ENCODE assay signal across 17 cellular contexts in genomic region chr20:38255389-38255788, GRCh38. TPM values are rescaled to one million over a fixed set of nuclear protein-coding genes. Genes with fewer than 3 reads are reported as not detected.
DNase-seq lines count a peak whose midpoint lies in the region; ATAC-seq, FAIRE-seq and TF ChIP-seq lines count a peak whose summit lies in the region.
"Had no signal": no experiment of that assay in that cellular context is flagged by ENCODE, and none has a peak within 500 bp of the region (broad histone marks: within the 10 kb centered on the region; RNA-seq: fewer than 3 reads in every experiment).

No MANE protein-coding gene starts in this region.

- H3K9ac ChIP-seq in HepG2 (ENCODE audit: insufficient read depth, low read depth, low read length), result no peak overlapping the region

- intact Hi-C loops in HepG2 (cut with micrococcal nuclease; ENCODE audit: unreplicated experiment), result no loop called here

- WGBS in HepG2 (ENCODE audit: low lambda C conversion rate), result 65% methylated on average over 5 of the region's 5 CpGs

- H3K36me3 ChIP-seq in MG63 (no peaks in the 10 kb centered on the region), muscle layer of duodenum (ENCODE audit: control insufficient read depth in 1 of 2, insufficient read depth in 2 of 2, low read length in 2 of 2) (no peaks in the 10 kb centered on the region), thoracic aorta (no peaks in the 10 kb centered on the region), HepG2 (replicated peaks in 1 of 2; ENCODE audit: control insufficient read depth in 1 of 2, insufficient read depth in 2 of 2, low read length in 2 of 2) (no peaks in the 10 kb centered on the region), SJCRH30 (no peaks in the 10 kb centered on the region)
- H3K36me3 ChIP-seq: BLaER1 treated with 17β-estradiol and CSF1 and Interleukin-3, amounts not matched to agents 10 nM and 100 nM; colonic mucosa had no signal

- in situ Hi-C loops in HepG2 (cut with HindIII; ENCODE audit: extremely low pct_ligation_motif_present, low pct_unique_long_range_greater_than_20kb), result no loop called here

- H3K4me3 ChIP-seq in MG63 (no peak overlapping the region), fibroblast of mammary gland (ENCODE audit: control insufficient read depth, low read depth, low read length) (no peak overlapping the region), muscle layer of duodenum (ENCODE audit: low read depth in 1 of 2, low read length in 2 of 2) (no peak overlapping the region), thoracic aorta (no peak overlapping the region), HepG2 (replicated peaks in 1 of 3; ENCODE audit: insufficient read depth in 1 of 3, low read depth in 2 of 3, low read length in 3 of 3) (no peak overlapping the region), SJCRH30 (no peak overlapping the region)
- H3K4me3 ChIP-seq: BLaER1 treated with 17β-estradiol and CSF1 and Interleukin-3, amounts not matched to agents 10 nM and 100 nM; colonic mucosa had no signal

- peaks cover 7 to 45% of the 10 kb centered on the region in 2 donors for H3K4me1 ChIP-seq in muscle layer of duodenum (ENCODE audit: control insufficient read depth in 1 of 2, insufficient read depth in 2 of 2, low read length in 2 of 2)
- H3K4me1 ChIP-seq in thoracic aorta (ENCODE audit: control insufficient read depth in 1 of 2, low read depth in 2 of 2), result peaks cover 36 to 81% of the 10 kb centered on the region in 2 donors
- H3K4me1 ChIP-seq in HepG2 (ENCODE audit: insufficient read depth, low read length), result peaks cover 18% of the 10 kb centered on the region
- H3K4me1 ChIP-seq in SJCRH30, result peaks cover 6% of the 10 kb centered on the region
- H3K4me1 ChIP-seq: colonic mucosa had no signal

- POLR2A ChIA-PET in HepG2 (lab: Yijun Ruan, JAX), result no interaction called here

- ATAC-seq in thoracic aorta (ENCODE audit: insufficient number of reproducible peaks, low FRiP score, low read depth) (no peak), HepG2 (no peak), HG02885 (IDR thresholded peaks at IDR 0.05; ENCODE audit: poor library complexity, unreplicated experiment) (no peak)

- TF ChIP-seq POLR2A in HepG2 (IDR thresholded peaks at IDR 0.05; ENCODE audit: insufficient read depth in 1 of 2, low read depth in 2 of 2, low read length in 2 of 2), result no peak

- no TSS peak for BruUV-seq in HepG2 (replicated peaks; lab: Mats Ljungman, UMichigan)

- H3K4me2 ChIP-seq in HepG2 (ENCODE audit: low read depth, low read length), result no peak overlapping the region

- no peak for FAIRE-seq in HepG2 (lab: Jason Lieb, UNC)
- FAIRE-seq: GM12891 had no signal

- H3K9me3 ChIP-seq in MG63 (no peaks in the 10 kb centered on the region), muscle layer of duodenum (ENCODE audit: control insufficient read depth in 1 of 2, low read length in 2 of 2) (no peaks in the 10 kb centered on the region), thoracic aorta (no peaks in the 10 kb centered on the region), HepG2 (ENCODE audit: low read length) (no peaks in the 10 kb centered on the region), SJCRH30 (replicated peaks) (no peaks in the 10 kb centered on the region)
- H3K9me3 ChIP-seq: BLaER1 treated with 17β-estradiol and CSF1 and Interleukin-3, amounts not matched to agents 10 nM and 100 nM; colonic mucosa had no signal

- no peaks in the 10 kb centered on the region for H3K79me2 ChIP-seq in HepG2 (ENCODE audit: insufficient read depth, low read length)

- H4K20me1 ChIP-seq in HepG2 (ENCODE audit: insufficient read depth, low read length), result no peaks in the 10 kb centered on the region
- H4K20me1 ChIP-seq: BLaER1 treated with 17β-estradiol and CSF1 and Interleukin-3, amounts not matched to agents 10 nM and 100 nM had no signal

- TF ChIP-seq CTCF in fibroblast of mammary gland (conservative IDR thresholded peaks at IDR 0.05; ENCODE audit: control insufficient read depth, insufficient read depth, low read depth, low read length) (no peak), thoracic aorta (IDR thresholded peaks at IDR 0.05) (no peak), HepG2 (CRISPR knock-in tag; IDR thresholded peaks at IDR 0.05) (no peak)

- peak overlapping the region; percentile 68 for H3K27ac ChIP-seq in muscle layer of duodenum (ENCODE audit: low read length)
- peak overlapping the region; percentile 80 to 85 for H3K27ac ChIP-seq in thoracic aorta
- no peak overlapping the region for H3K27ac ChIP-seq in HepG2 (ENCODE audit: extremely low read length, insufficient read depth, low read length)
- no peak overlapping the region for H3K27ac ChIP-seq in SJCRH30
- H3K27ac ChIP-seq: BLaER1 treated with 17β-estradiol and CSF1 and Interleukin-3, amounts not matched to agents 10 nM and 100 nM; colonic mucosa had no signal

- DNase-seq in MG63 (peak; percentile 53), fibroblast of mammary gland (ENCODE audit: low read depth) (peak; percentile 54), thoracic aorta (ENCODE audit: low spot score) (no peak), HepG2 (ENCODE audit: low spot score) (no peak), amniotic stem cell (lab: John Stamatoyannopoulos, UW) (no peak), SJCRH30 (no peak)
- DNase-seq: activated naive CD4-positive, alpha-beta T cell treated with anti-CD3 and anti-CD28 coated beads for 36 hours; colonic mucosa; DND-41; islet precursor cell; NCI-H2081; stimulated activated CD4-positive, alpha-beta T cell treated with anti-CD3 and anti-CD28 coated beads, Interleukin-12 subunit alpha, Interleukin-12 subunit beta, amount 100 ng/mL, for 4 hours had no signal

- TF ChIP-seq EP300 in HepG2 (IDR thresholded peaks at IDR 0.05; ENCODE audit: low read depth in 2 of 2, low read length in 2 of 2), result no peak
- TF ChIP-seq EP300 in HepG2 (CRISPR knock-in tag; IDR thresholded peaks at IDR 0.05; ENCODE audit: borderline replicate concordance), result no peak

- H2AFZ ChIP-seq in HepG2 (ENCODE audit: low read length), result no peak overlapping the region

- no peaks in the 10 kb centered on the region for H3K27me3 ChIP-seq in MG63
- H3K27me3 ChIP-seq in muscle layer of duodenum (ENCODE audit: low read depth, low read length), result peaks cover 5% of the 10 kb centered on the region
- no peaks in the 10 kb centered on the region for H3K27me3 ChIP-seq in thoracic aorta (replicated peaks; ENCODE audit: insufficient read depth)
- peaks cover 5 to 23% of the 10 kb centered on the region in 2 experiments; a peak in 4 of 5 replicates for H3K27me3 ChIP-seq in HepG2 (ENCODE audit: control insufficient read depth in 1 of 2, insufficient read depth in 2 of 2, low read length in 2 of 2)
- H3K27me3 ChIP-seq in SJCRH30, result no peaks in the 10 kb centered on the region
- H3K27me3 ChIP-seq: BLaER1 treated with 17β-estradiol and CSF1 and Interleukin-3, amounts not matched to agents 10 nM and 100 nM had no signal

- no peak for TF ChIP-seq RAD21 in HepG2 (CRISPR knock-in tag; IDR thresholded peaks at IDR 0.05)

- CTCF ChIA-PET in HepG2 (lab: Yijun Ruan, JAX; ENCODE audit: low intra/inter-chr PET ratio, low total read pairs), result no interaction called here

RNA-seq across cellular contexts. Expression of gene KIAA1755, which starts 5.1 kb away (rescaled TPM):
- total RNA-seq in MG63 (2014; rRNA removed; shearing (Covaris generic); ENCODE audit: low replicate concordance), result 1.2 and 1.5 TPM in 2 replicates
- total RNA-seq in thoracic aorta (10 to 100 TPM; 11.0 to 45.4 TPM), HepG2 (2016; rRNA removed; fragmentation: Illumina TruSeq; extraction: Trizol) (0.04 and 0.07 TPM in 2 replicates)
- not detected in 2 replicates for total RNA-seq in HepG2 (2016; cell fraction: cytosol; rRNA removed; fragmentation: Illumina TruSeq; extraction: Trizol; ENCODE audit: low read depth)
- total RNA-seq in HepG2 (2016; cell fraction: insoluble cytoplasmic fraction; rRNA removed; fragmentation: Illumina TruSeq; extraction: Trizol), result not detected in 2 replicates
- not detected in 2 replicates for total RNA-seq in HepG2 (2016; cell fraction: membrane; rRNA removed; fragmentation: Illumina TruSeq; extraction: Trizol)
- total RNA-seq in HepG2 (2016; cell fraction: nucleus; rRNA removed; fragmentation: Illumina TruSeq; extraction: Trizol), result not detected in 2 replicates
- not detected in 2 replicates for polyA plus RNA-seq in HepG2 (2011; rRNA removed)
- polyA plus RNA-seq in HepG2 (2011; cell fraction: cytosol; rRNA removed), result not detected in 2 replicates
- polyA plus RNA-seq in HepG2 (2011; cell fraction: nucleus; rRNA removed), result not detected in 2 replicates
- polyA plus RNA-seq in HepG2 (2012), result not detected in 2 replicates
- not detected in 2 replicates for polyA plus RNA-seq in HepG2 (2016; cell fraction: cytosol; fragmentation: Illumina TruSeq; extraction: Trizol; ENCODE audit: low read depth)
- polyA plus RNA-seq in HepG2 (2016; cell fraction: insoluble cytoplasmic fraction; fragmentation: Illumina TruSeq; extraction: Trizol; ENCODE audit: low read depth), result not detected in 2 replicates
- polyA plus RNA-seq in HepG2 (2016; cell fraction: membrane; fragmentation: Illumina TruSeq; extraction: Trizol; ENCODE audit: low read depth), result not detected in 2 replicates
- polyA plus RNA-seq in HepG2 (2016; cell fraction: nucleus; fragmentation: Illumina TruSeq; extraction: Trizol; ENCODE audit: insufficient read depth, low read depth), result not detected in 2 replicates
- 0.02 TPM in 1 of 2 replicates, not detected in the other for polyA minus RNA-seq in HepG2 (2011; rRNA and poly(A)+ RNA removed; ENCODE audit: low replicate concordance)
- not detected in 2 replicates for polyA minus RNA-seq in HepG2 (2011; cell fraction: cytosol; rRNA and poly(A)+ RNA removed)
- polyA minus RNA-seq in HepG2 (2011; cell fraction: nucleus; rRNA and poly(A)+ RNA removed), result not detected in 2 replicates
- total RNA-seq in SJCRH30 (2014; rRNA removed; shearing (Covaris generic)), result 1.4 TPM in 2 replicates
- total RNA-seq: activated naive CD4-positive, alpha-beta T cell treated with anti-CD3 and anti-CD28 coated beads for 36 hours had no signal

RNA-seq across cellular contexts. Expression of gene BPI, which starts 48.6 kb away (rescaled TPM):
- not detected in 2 replicates for total RNA-seq in MG63 (2014; rRNA removed; shearing (Covaris generic); ENCODE audit: low replicate concordance)
- total RNA-seq in thoracic aorta (1 to 10 TPM in 1 of 2 donors, under 1 TPM in 1; 0.35 to 4.1 TPM), HepG2 (2016; rRNA removed; fragmentation: Illumina TruSeq; extraction: Trizol) (not detected in 2 replicates)
- not detected in 2 replicates for total RNA-seq in HepG2 (2016; cell fraction: cytosol; rRNA removed; fragmentation: Illumina TruSeq; extraction: Trizol; ENCODE audit: low read depth)
- not detected in 2 replicates for total RNA-seq in HepG2 (2016; cell fraction: insoluble cytoplasmic fraction; rRNA removed; fragmentation: Illumina TruSeq; extraction: Trizol)
- total RNA-seq in HepG2 (2016; cell fraction: membrane; rRNA removed; fragmentation: Illumina TruSeq; extraction: Trizol), result not detected in 2 replicates
- not detected in 2 replicates for total RNA-seq in HepG2 (2016; cell fraction: nucleus; rRNA removed; fragmentation: Illumina TruSeq; extraction: Trizol)
- polyA plus RNA-seq in HepG2 (2011; rRNA removed), result not detected in 2 replicates
- not detected in 2 replicates for polyA plus RNA-seq in HepG2 (2011; cell fraction: cytosol; rRNA removed)
- polyA plus RNA-seq in HepG2 (2011; cell fraction: nucleus; rRNA removed), result not detected in 2 replicates
- not detected in 2 replicates for polyA plus RNA-seq in HepG2 (2012)
- not detected in 2 replicates for polyA plus RNA-seq in HepG2 (2016; cell fraction: cytosol; fragmentation: Illumina TruSeq; extraction: Trizol; ENCODE audit: low read depth)
- not detected in 2 replicates for polyA plus RNA-seq in HepG2 (2016; cell fraction: insoluble cytoplasmic fraction; fragmentation: Illumina TruSeq; extraction: Trizol; ENCODE audit: low read depth)
- not detected in 2 replicates for polyA plus RNA-seq in HepG2 (2016; cell fraction: membrane; fragmentation: Illumina TruSeq; extraction: Trizol; ENCODE audit: low read depth)
- not detected in 2 replicates for polyA plus RNA-seq in HepG2 (2016; cell fraction: nucleus; fragmentation: Illumina TruSeq; extraction: Trizol; ENCODE audit: insufficient read depth, low read depth)
- not detected in 2 replicates for polyA minus RNA-seq in HepG2 (2011; rRNA and poly(A)+ RNA removed; ENCODE audit: low replicate concordance)
- polyA minus RNA-seq in HepG2 (2011; cell fraction: cytosol; rRNA and poly(A)+ RNA removed), result not detected in 2 replicates
- not detected in 2 replicates for polyA minus RNA-seq in HepG2 (2011; cell fraction: nucleus; rRNA and poly(A)+ RNA removed)
- 0.06 TPM in 1 of 2 replicates, not detected in the other for total RNA-seq in SJCRH30 (2014; rRNA removed; shearing (Covaris generic))
- total RNA-seq: activated naive CD4-positive, alpha-beta T cell treated with anti-CD3 and anti-CD28 coated beads for 36 hours; colonic mucosa; neural crest cell had no signal

Comparison
In these comparisons a context has a peak if more than half of its experiments do, and no peak if none do; other contexts are left out.
1. DNase-seq: peak in MG63 (single experiment) and fibroblast of mammary gland (single experiment); none in thoracic aorta (single experiment), HepG2 (single experiment), amniotic stem cell (single experiment) and SJCRH30 (0 of 2).
2. H3K27ac ChIP-seq: peak in muscle layer of duodenum (single experiment) and thoracic aorta (2 of 2); none in HepG2 (single experiment) and SJCRH30 (single experiment).